3 cellular contexts compared by ENCODE assay signal in genomic region chr6:148814869-148815268, GRCh38.
A peak's percentile ranks its signal among the peaks of the same experiment; 100 is the strongest.
TF ChIP-seq lines count a peak whose summit lies in the region.

No MANE protein-coding gene starts in this region.

TF ChIP-seq in SK-N-SH treated with all-trans-retinoic acid at 6 μM for 48 hours, 23 proteins besides CTCF, POLR2A, EP300 and RAD21:
- TF ChIP-seq CSDC2 (CRISPR knock-in tag; IDR thresholded peaks at IDR 0.05) = no peak
- TF ChIP-seq ARNTL (CRISPR knock-in tag; IDR thresholded peaks at IDR 0.05; ENCODE audit: borderline replicate concordance, low read depth) = no peak
- no peak for TF ChIP-seq PPARA (CRISPR knock-in tag; IDR thresholded peaks at IDR 0.05; ENCODE audit: borderline replicate concordance)
- no peak for TF ChIP-seq ZFP3 (CRISPR knock-in tag; IDR thresholded peaks at IDR 0.05)
- peak; percentile 73 for TF ChIP-seq ZNF8 (CRISPR knock-in tag; IDR thresholded peaks at IDR 0.05)
- no peak for TF ChIP-seq TCF4 (CRISPR knock-in tag; IDR thresholded peaks at IDR 0.05; ENCODE audit: borderline replicate concordance)

TF ChIP-seq in SK-N-SH, 30 proteins besides CTCF, POLR2A, EP300 and RAD21:
- TF ChIP-seq GATA2 (CRISPR knock-in tag; IDR thresholded peaks at IDR 0.05) (no peak), USF2 (IDR thresholded peaks at IDR 0.05; ENCODE audit: borderline replicate concordance, low read depth, low read length) (no peak), SIN3A (IDR thresholded peaks at IDR 0.05; ENCODE audit: borderline replicate concordance, low read depth, low read length) (no peak), ELF1 (IDR thresholded peaks at IDR 0.05) (no peak), TEAD4 (IDR thresholded peaks at IDR 0.05; ENCODE audit: borderline replicate concordance, insufficient read depth) (no peak), RCOR1 (IDR thresholded peaks at IDR 0.05; ENCODE audit: low read length) (no peak), FOXM1 (IDR thresholded peaks at IDR 0.05; ENCODE audit: low read depth) (no peak), ZBTB33 (IDR thresholded peaks at IDR 0.05; ENCODE audit: borderline replicate concordance, low read depth) (no peak), GABPA (IDR thresholded peaks at IDR 0.05; ENCODE audit: low read depth) (no peak), RFX5 (IDR thresholded peaks at IDR 0.05; ENCODE audit: low read length) (no peak), NRF1 (IDR thresholded peaks at IDR 0.05; ENCODE audit: low read depth, low read length) (no peak), MAX (IDR thresholded peaks at IDR 0.05; ENCODE audit: low read depth) (no peak), JUND (IDR thresholded peaks at IDR 0.05) (no peak)

TF ChIP-seq in H1, 55 proteins besides CTCF, POLR2A, EP300 and RAD21:
- TF ChIP-seq HDAC2 (IDR thresholded peaks at IDR 0.05; ENCODE audit: borderline replicate concordance in 1 of 2, low read depth in 2 of 2, low read length in 2 of 2) (peak in 1 of 2 experiments; percentile 70; a peak in 1 of 4 replicates), ZNF274 (IDR thresholded peaks at IDR 0.05; ENCODE audit: borderline replicate concordance, extremely low read depth, low read length) (no peak), ATF3 (IDR thresholded peaks at IDR 0.05; ENCODE audit: insufficient read depth, low read depth, low read length) (no peak), FOSL1 (IDR thresholded peaks at IDR 0.05; ENCODE audit: insufficient read depth, low read depth, low read length) (no peak), TCF12 (IDR thresholded peaks at IDR 0.05; ENCODE audit: low read depth, low read length) (no peak), CHD1 (IDR thresholded peaks at IDR 0.05; ENCODE audit: low read depth, low read length) (no peak), SUZ12 (IDR thresholded peaks at IDR 0.05; ENCODE audit: low read length) (no peak), KDM1A (IDR thresholded peaks at IDR 0.05; ENCODE audit: borderline replicate concordance, low read length) (peak; percentile 62; the same call in 1 of the 2 replicates), MAX (IDR thresholded peaks at IDR 0.05) (no peak), BRCA1 (IDR thresholded peaks at IDR 0.05; ENCODE audit: low read depth, low read length) (no peak)
